Comparison of ENCODE assay signal across 1 cellular context in the genomic region with DNA sequence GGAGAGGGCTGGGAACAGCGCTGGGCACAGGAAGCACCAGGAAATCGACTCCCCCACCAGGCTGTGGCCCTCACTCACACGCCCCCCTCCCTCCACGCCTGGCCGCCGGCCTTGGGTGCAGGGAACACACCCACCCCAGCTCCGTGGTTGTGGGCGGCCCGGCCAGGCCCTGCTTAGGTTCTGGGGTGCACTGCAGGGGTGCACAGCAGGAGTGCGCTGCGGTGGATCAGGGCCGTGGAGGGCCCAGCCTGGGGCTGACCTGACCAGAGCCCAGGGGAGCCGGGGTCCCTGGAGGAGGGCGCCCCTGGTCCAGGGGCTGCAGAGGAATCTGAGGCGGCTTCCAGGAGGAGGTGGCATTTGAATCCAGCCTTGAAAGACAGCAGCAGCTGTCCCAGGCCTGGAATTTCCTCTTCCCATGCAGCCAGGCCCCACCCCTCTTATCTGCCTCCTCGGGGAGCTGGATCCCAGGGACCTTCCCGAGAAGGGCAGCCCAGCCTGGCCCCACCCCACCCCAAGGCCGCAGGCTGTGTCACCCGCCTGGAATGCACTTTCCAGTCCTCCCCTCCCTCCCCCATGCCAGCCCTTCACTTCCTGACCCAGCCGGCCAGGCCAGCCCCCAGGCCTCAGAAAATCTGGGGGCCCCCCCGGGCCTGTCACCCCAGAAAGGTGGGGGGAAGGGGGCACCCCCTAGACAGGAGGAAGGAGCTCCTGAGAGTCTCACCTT.
TF ChIP-seq lines count a peak whose summit lies in the region.

No MANE protein-coding gene starts in this region.

TF ChIP-seq in HepG2, 621 proteins besides CTCF, POLR2A, EP300 and RAD21 (continued from another document and continues in another):
- TF ChIP-seq, protein P1, sequence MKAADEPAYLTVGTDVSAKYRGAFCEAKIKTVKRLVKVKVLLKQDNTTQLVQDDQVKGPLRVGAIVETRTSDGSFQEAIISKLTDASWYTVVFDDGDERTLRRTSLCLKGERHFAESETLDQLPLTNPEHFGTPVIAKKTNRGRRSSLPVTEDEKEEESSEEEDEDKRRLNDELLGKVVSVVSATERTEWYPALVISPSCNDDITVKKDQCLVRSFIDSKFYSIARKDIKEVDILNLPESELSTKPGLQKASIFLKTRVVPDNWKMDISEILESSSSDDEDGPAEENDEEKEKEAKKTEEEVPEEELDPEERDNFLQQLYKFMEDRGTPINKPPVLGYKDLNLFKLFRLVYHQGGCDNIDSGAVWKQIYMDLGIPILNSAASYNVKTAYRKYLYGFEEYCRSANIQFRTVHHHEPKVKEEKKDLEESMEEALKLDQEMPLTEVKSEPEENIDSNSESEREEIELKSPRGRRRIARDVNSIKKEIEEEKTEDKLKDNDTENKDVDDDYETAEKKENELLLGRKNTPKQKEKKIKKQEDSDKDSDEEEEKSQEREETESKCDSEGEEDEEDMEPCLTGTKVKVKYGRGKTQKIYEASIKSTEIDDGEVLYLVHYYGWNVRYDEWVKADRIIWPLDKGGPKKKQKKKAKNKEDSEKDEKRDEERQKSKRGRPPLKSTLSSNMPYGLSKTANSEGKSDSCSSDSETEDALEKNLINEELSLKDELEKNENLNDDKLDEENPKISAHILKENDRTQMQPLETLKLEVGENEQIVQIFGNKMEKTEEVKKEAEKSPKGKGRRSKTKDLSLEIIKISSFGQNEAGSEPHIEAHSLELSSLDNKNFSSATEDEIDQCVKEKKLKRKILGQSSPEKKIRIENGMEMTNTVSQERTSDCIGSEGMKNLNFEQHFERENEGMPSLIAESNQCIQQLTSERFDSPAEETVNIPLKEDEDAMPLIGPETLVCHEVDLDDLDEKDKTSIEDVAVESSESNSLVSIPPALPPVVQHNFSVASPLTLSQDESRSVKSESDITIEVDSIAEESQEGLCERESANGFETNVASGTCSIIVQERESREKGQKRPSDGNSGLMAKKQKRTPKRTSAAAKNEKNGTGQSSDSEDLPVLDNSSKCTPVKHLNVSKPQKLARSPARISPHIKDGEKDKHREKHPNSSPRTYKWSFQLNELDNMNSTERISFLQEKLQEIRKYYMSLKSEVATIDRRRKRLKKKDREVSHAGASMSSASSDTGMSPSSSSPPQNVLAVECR (CRISPR knock-in tag; IDR thresholded peaks at IDR 0.05; ENCODE audit: borderline replicate concordance): no peak
- TF ChIP-seq ZSCAN20 (CRISPR knock-in tag; IDR thresholded peaks at IDR 0.05; ENCODE audit: borderline replicate concordance): no peak
- TF ChIP-seq NFYB (CRISPR knock-in tag; IDR thresholded peaks at IDR 0.05): no peak
- TF ChIP-seq SNAPC2 (CRISPR knock-in tag; IDR thresholded peaks at IDR 0.05): no peak
- TF ChIP-seq HMGA1 (CRISPR knock-in tag; conservative IDR thresholded peaks at IDR 0.05): no peak
- TF ChIP-seq, protein P2, sequence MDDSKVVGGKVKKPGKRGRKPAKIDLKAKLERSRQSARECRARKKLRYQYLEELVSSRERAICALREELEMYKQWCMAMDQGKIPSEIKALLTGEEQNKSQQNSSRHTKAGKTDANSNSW (CRISPR knock-in tag; IDR thresholded peaks at IDR 0.05; ENCODE audit: borderline replicate concordance): no peak
- TF ChIP-seq ZNF33A (CRISPR knock-in tag; IDR thresholded peaks at IDR 0.05; ENCODE audit: borderline replicate concordance): no peak
- TF ChIP-seq, protein P3, sequence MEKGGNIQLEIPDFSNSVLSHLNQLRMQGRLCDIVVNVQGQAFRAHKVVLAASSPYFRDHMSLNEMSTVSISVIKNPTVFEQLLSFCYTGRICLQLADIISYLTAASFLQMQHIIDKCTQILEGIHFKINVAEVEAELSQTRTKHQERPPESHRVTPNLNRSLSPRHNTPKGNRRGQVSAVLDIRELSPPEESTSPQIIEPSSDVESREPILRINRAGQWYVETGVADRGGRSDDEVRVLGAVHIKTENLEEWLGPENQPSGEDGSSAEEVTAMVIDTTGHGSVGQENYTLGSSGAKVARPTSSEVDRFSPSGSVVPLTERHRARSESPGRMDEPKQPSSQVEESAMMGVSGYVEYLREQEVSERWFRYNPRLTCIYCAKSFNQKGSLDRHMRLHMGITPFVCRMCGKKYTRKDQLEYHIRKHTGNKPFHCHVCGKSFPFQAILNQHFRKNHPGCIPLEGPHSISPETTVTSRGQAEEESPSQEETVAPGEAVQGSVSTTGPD (CRISPR knock-in tag; IDR thresholded peaks at IDR 0.05): no peak
- no peak for TF ChIP-seq ZNF883 (CRISPR knock-in tag; IDR thresholded peaks at IDR 0.05; ENCODE audit: not compliant biosample characterization)
- no peak for TF ChIP-seq ZNF547 (CRISPR knock-in tag; IDR thresholded peaks at IDR 0.05)
- TF ChIP-seq RAD51 (IDR thresholded peaks at IDR 0.05; ENCODE audit: borderline replicate concordance): no peak
- TF ChIP-seq, protein P4, sequence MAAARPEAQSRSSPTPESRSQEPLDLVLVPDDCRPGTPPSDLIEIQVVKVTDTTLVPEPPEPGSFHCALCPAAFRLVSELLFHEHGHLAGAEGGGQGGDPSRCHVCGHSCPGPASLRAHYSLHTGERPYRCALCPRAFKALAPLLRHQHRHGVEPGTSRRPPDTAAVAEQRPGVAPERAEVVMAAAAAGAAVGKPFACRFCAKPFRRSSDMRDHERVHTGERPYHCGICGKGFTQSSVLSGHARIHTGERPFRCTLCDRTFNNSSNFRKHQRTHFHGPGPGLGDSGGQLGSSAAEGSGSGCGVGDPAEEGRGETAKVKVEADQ (CRISPR knock-in tag; IDR thresholded peaks at IDR 0.05; ENCODE audit: borderline replicate concordance): no peak
- no peak for TF ChIP-seq FOXK1 (CRISPR knock-in tag; IDR thresholded peaks at IDR 0.05; ENCODE audit: borderline replicate concordance, low read depth)
- no peak for TF ChIP-seq JUNB (CRISPR knock-in tag; IDR thresholded peaks at IDR 0.05; ENCODE audit: borderline replicate concordance)
- TF ChIP-seq NR2C2 (CRISPR knock-in tag; IDR thresholded peaks at IDR 0.05; ENCODE audit: borderline replicate concordance): no peak
- TF ChIP-seq PHF20 (CRISPR knock-in tag; IDR thresholded peaks at IDR 0.05): no peak
- TF ChIP-seq, protein P5, sequence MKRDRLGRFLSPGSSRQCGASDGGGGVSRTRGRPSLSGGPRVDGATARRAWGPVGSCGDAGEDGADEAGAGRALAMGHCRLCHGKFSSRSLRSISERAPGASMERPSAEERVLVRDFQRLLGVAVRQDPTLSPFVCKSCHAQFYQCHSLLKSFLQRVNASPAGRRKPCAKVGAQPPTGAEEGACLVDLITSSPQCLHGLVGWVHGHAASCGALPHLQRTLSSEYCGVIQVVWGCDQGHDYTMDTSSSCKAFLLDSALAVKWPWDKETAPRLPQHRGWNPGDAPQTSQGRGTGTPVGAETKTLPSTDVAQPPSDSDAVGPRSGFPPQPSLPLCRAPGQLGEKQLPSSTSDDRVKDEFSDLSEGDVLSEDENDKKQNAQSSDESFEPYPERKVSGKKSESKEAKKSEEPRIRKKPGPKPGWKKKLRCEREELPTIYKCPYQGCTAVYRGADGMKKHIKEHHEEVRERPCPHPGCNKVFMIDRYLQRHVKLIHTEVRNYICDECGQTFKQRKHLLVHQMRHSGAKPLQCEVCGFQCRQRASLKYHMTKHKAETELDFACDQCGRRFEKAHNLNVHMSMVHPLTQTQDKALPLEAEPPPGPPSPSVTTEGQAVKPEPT (CRISPR knock-in tag; IDR thresholded peaks at IDR 0.05; ENCODE audit: low read depth): no peak
- no peak for TF ChIP-seq TGIF2 (CRISPR knock-in tag; IDR thresholded peaks at IDR 0.05)
- 0 out of 2 replicates have a peak, but pooled peaks have one; percentile 6 for TF ChIP-seq SALL1 (CRISPR knock-in tag; IDR thresholded peaks at IDR 0.05)
- TF ChIP-seq ZNF460 (CRISPR knock-in tag; IDR thresholded peaks at IDR 0.05; ENCODE audit: borderline replicate concordance): no peak
- no peak for TF ChIP-seq BHLHE40 (IDR thresholded peaks at IDR 0.05; ENCODE audit: low read length)
- no peak for TF ChIP-seq HMG20A (CRISPR knock-in tag; IDR thresholded peaks at IDR 0.05; ENCODE audit: borderline replicate concordance)
- no peak for TF ChIP-seq TCF7L2 (IDR thresholded peaks at IDR 0.05; ENCODE audit: low read depth, low read length)
- no peak for TF ChIP-seq MXD4 (CRISPR knock-in tag; IDR thresholded peaks at IDR 0.05)
- no peak for TF ChIP-seq RFX3 (CRISPR knock-in tag; IDR thresholded peaks at IDR 0.05)
- peak; percentile 44; the same call in 1 of the 2 replicates for TF ChIP-seq ZBTB7B (CRISPR knock-in tag; IDR thresholded peaks at IDR 0.05)
- TF ChIP-seq, protein P6, sequence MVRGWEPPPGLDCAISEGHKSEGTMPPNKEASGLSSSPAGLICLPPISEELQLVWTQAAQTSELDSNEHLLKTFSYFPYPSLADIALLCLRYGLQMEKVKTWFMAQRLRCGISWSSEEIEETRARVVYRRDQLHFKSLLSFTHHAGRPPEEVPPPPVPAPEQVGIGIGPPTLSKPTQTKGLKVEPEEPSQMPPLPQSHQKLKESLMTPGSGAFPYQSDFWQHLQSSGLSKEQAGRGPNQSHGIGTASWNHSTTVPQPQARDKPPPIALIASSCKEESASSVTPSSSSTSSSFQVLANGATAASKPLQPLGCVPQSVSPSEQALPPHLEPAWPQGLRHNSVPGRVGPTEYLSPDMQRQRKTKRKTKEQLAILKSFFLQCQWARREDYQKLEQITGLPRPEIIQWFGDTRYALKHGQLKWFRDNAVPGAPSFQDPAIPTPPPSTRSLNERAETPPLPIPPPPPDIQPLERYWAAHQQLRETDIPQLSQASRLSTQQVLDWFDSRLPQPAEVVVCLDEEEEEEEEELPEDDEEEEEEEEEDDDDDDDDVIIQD (CRISPR knock-in tag; IDR thresholded peaks at IDR 0.05; ENCODE audit: low read depth): no peak
- no peak for TF ChIP-seq ARNT2 (CRISPR knock-in tag; IDR thresholded peaks at IDR 0.05; ENCODE audit: low read depth)
- no peak for TF ChIP-seq ZNF672 (CRISPR knock-in tag; IDR thresholded peaks at IDR 0.05)
- TF ChIP-seq, protein P7, sequence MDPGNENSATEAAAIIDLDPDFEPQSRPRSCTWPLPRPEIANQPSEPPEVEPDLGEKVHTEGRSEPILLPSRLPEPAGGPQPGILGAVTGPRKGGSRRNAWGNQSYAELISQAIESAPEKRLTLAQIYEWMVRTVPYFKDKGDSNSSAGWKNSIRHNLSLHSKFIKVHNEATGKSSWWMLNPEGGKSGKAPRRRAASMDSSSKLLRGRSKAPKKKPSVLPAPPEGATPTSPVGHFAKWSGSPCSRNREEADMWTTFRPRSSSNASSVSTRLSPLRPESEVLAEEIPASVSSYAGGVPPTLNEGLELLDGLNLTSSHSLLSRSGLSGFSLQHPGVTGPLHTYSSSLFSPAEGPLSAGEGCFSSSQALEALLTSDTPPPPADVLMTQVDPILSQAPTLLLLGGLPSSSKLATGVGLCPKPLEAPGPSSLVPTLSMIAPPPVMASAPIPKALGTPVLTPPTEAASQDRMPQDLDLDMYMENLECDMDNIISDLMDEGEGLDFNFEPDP (CRISPR knock-in tag; conservative IDR thresholded peaks at IDR 0.05): no peak
- no peak for TF ChIP-seq ZNF607 (CRISPR knock-in tag; IDR thresholded peaks at IDR 0.05; ENCODE audit: borderline replicate concordance)
- TF ChIP-seq, protein P8, sequence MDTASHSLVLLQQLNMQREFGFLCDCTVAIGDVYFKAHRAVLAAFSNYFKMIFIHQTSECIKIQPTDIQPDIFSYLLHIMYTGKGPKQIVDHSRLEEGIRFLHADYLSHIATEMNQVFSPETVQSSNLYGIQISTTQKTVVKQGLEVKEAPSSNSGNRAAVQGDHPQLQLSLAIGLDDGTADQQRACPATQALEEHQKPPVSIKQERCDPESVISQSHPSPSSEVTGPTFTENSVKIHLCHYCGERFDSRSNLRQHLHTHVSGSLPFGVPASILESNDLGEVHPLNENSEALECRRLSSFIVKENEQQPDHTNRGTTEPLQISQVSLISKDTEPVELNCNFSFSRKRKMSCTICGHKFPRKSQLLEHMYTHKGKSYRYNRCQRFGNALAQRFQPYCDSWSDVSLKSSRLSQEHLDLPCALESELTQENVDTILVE (CRISPR knock-in tag; IDR thresholded peaks at IDR 0.05): no peak
- TF ChIP-seq, protein P9, sequence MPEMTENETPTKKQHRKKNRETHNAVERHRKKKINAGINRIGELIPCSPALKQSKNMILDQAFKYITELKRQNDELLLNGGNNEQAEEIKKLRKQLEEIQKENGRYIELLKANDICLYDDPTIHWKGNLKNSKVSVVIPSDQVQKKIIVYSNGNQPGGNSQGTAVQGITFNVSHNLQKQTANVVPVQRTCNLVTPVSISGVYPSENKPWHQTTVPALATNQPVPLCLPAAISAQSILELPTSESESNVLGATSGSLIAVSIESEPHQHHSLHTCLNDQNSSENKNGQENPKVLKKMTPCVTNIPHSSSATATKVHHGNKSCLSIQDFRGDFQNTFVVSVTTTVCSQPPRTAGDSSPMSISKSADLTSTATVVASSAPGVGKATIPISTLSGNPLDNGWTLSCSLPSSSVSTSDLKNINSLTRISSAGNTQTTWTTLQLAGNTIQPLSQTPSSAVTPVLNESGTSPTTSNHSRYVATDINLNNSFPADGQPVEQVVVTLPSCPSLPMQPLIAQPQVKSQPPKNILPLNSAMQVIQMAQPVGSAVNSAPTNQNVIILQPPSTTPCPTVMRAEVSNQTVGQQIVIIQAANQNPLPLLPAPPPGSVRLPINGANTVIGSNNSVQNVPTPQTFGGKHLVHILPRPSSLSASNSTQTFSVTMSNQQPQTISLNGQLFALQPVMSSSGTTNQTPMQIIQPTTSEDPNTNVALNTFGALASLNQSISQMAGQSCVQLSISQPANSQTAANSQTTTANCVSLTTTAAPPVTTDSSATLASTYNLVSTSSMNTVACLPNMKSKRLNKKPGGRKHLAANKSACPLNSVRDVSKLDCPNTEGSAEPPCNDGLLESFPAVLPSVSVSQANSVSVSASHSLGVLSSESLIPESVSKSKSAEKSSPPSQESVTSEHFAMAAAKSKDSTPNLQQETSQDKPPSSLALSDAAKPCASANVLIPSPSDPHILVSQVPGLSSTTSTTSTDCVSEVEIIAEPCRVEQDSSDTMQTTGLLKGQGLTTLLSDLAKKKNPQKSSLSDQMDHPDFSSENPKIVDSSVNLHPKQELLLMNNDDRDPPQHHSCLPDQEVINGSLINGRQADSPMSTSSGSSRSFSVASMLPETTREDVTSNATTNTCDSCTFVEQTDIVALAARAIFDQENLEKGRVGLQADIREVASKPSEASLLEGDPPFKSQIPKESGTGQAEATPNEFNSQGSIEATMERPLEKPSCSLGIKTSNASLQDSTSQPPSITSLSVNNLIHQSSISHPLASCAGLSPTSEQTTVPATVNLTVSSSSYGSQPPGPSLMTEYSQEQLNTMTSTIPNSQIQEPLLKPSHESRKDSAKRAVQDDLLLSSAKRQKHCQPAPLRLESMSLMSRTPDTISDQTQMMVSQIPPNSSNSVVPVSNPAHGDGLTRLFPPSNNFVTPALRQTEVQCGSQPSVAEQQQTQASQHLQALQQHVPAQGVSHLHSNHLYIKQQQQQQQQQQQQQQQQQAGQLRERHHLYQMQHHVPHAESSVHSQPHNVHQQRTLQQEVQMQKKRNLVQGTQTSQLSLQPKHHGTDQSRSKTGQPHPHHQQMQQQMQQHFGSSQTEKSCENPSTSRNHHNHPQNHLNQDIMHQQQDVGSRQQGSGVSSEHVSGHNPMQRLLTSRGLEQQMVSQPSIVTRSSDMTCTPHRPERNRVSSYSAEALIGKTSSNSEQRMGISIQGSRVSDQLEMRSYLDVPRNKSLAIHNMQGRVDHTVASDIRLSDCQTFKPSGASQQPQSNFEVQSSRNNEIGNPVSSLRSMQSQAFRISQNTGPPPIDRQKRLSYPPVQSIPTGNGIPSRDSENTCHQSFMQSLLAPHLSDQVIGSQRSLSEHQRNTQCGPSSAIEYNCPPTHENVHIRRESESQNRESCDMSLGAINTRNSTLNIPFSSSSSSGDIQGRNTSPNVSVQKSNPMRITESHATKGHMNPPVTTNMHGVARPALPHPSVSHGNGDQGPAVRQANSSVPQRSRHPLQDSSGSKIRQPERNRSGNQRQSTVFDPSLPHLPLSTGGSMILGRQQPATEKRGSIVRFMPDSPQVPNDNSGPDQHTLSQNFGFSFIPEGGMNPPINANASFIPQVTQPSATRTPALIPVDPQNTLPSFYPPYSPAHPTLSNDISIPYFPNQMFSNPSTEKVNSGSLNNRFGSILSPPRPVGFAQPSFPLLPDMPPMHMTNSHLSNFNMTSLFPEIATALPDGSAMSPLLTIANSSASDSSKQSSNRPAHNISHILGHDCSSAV (CRISPR knock-in tag; IDR thresholded peaks at IDR 0.05; ENCODE audit: borderline replicate concordance): no peak
- no peak for TF ChIP-seq NPAS2 (CRISPR knock-in tag; IDR thresholded peaks at IDR 0.05; ENCODE audit: borderline replicate concordance)
- no peak for TF ChIP-seq ZEB1 (IDR thresholded peaks at IDR 0.05; ENCODE audit: insufficient replicate concordance, low read depth)
